18 cellular contexts compared by ENCODE assay signal in the genomic region with DNA sequence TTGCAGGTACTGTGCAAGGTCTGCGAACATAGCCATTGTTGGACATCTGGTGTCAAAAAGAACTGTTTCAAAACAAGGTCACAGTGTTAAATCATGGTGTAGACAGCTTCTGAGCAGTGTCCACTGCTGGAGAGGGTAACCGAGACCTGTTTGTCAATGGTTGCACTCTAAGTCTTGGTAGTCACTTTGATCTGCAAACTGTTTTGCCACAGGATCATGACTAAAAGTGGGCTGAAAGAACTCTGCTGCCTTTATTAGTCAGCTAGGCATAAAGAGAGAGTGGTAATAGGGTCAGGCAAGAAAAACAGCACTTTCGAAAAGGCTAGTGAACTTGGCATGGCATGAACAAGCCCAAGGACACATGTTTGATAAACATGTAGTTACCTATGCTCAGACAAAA.
DNase-seq lines count a peak whose midpoint lies in the region; ATAC-seq and TF ChIP-seq lines count a peak whose summit lies in the region.
"Had no signal": no experiment of that assay in that cellular context is flagged by ENCODE, and none has a peak within 500 bp of the region (broad histone marks: within the 10 kb centered on the region; RNA-seq: fewer than 3 reads in every experiment).

No MANE protein-coding gene starts in this region.

- H2AFZ ChIP-seq in ACC112 (ENCODE audit: low read length, unreplicated experiment), result peak overlapping the region; percentile 78

- H3K27ac ChIP-seq in ACC112 (ENCODE audit: low read depth, low read length) (peak overlapping the region; percentile 89), mesodermal cell (ENCODE audit: low read depth, low read length, severe bottlenecking) (peak overlapping the region; percentile 43)
- H3K27ac ChIP-seq: A549, ovary, upper lobe of left lung had no signal

- H3K4me1 Mint-ChIP-seq in MCF 10A (ENCODE audit: insufficient read depth, unreplicated experiment), result no peaks in the 10 kb centered on the region
- H3K4me1 Mint-ChIP-seq: activated naive CD8-positive, alpha-beta T cell treated with anti-CD3 and anti-CD28 coated beads, Interleukin-2, amount 10 ng/mL, durations not matched to agents 7 days and 5 days had no signal

- DNase-seq in HCEC 1CT (peak; percentile 49), amniotic epithelial cell (ENCODE audit: low read depth) (peak; percentile 29), amniotic stem cell (lab: John Stamatoyannopoulos, UW) (no peak), MCF 10A (ENCODE audit: unreplicated experiment) (no peak)
- DNase-seq: activated CD4-positive, alpha-beta T cell treated with anti-CD3 and anti-CD28 coated beads, Interleukin-2, amount 50 U/mL, for 48 hours; activated naive CD8-positive, alpha-beta T cell treated with anti-CD3 and anti-CD28 coated beads, Interleukin-2, amount 10 ng/mL, durations not matched to agents 7 days and 5 days; activated T-cell treated with anti-CD3 and anti-CD28 coated beads, Interleukin-2, amount 50 U/mL, for 24 hours; kidney; NCI-H2081; ovary; stimulated activated naive CD4-positive, alpha-beta T cell; upper lobe of left lung had no signal

- no peaks in the 10 kb centered on the region for H3K79me2 ChIP-seq in ACC112 (ENCODE audit: control insufficient read depth, insufficient read depth, low read length, unreplicated experiment)

- H3K36me3 ChIP-seq in ACC112 (ENCODE audit: insufficient read depth, low read length) (no peaks in the 10 kb centered on the region), mesodermal cell (ENCODE audit: control insufficient read depth, insufficient read depth, low read length) (no peaks in the 10 kb centered on the region)
- H3K36me3 ChIP-seq: MG63, ovary, upper lobe of left lung had no signal

- H3K4me3 ChIP-seq in ACC112 (ENCODE audit: low read depth, low read length) (peak overlapping the region; percentile 60), mesodermal cell (ENCODE audit: extremely low read depth, insufficient read depth, low read length, poor library complexity, severe bottlenecking) (no peak overlapping the region)
- H3K4me3 ChIP-seq: A549, MG63, ovary, upper lobe of left lung had no signal

- no TSS peak for BruUV-seq in MCF 10A (replicated peaks; lab: Mats Ljungman, UMichigan)

- peaks cover 35% of the 10 kb centered on the region for H3K4me1 ChIP-seq in ACC112 (ENCODE audit: control insufficient read depth, insufficient read depth, low read length, unreplicated experiment)
- peaks cover 14% of the 10 kb centered on the region for H3K4me1 ChIP-seq in mesodermal cell (ENCODE audit: control insufficient read depth, insufficient read depth, low read length, poor library complexity, severe bottlenecking)
- H3K4me1 ChIP-seq: A549, upper lobe of left lung had no signal

- WGBS in mesodermal cell (ENCODE audit: insufficient coverage in 2 of 2), 2 experiments, result 96 to 100% methylated on average over 3 of the region's 3 CpGs

- no peaks in the 10 kb centered on the region for H3K9me3 ChIP-seq in mesodermal cell (ENCODE audit: control insufficient read depth, low read length)
- H3K9me3 ChIP-seq: A549, MG63, ovary, upper lobe of left lung had no signal

- no peaks in the 10 kb centered on the region for H3K9me3 Mint-ChIP-seq in MCF 10A (ENCODE audit: unreplicated experiment)
- H3K9me3 Mint-ChIP-seq: activated naive CD8-positive, alpha-beta T cell treated with anti-CD3 and anti-CD28 coated beads, Interleukin-2, amount 10 ng/mL, durations not matched to agents 7 days and 5 days; activated T-cell treated with anti-CD3 and anti-CD28 coated beads, Interleukin-2, amount 50 U/mL, for 24 hours had no signal

- H3K27me3 ChIP-seq in ACC112 (ENCODE audit: insufficient read depth, low read length), result no peaks in the 10 kb centered on the region
- H3K27me3 ChIP-seq: MG63, ovary, upper lobe of left lung had no signal

- no peak overlapping the region for H3K4me3 Mint-ChIP-seq in MCF 10A (ENCODE audit: unreplicated experiment)
- H3K4me3 Mint-ChIP-seq: activated naive CD8-positive, alpha-beta T cell treated with anti-CD3 and anti-CD28 coated beads, Interleukin-2, amount 10 ng/mL, durations not matched to agents 7 days and 5 days; activated T-cell treated with anti-CD3 and anti-CD28 coated beads, Interleukin-2, amount 50 U/mL, for 24 hours had no signal

- no peak overlapping the region for H3K27ac Mint-ChIP-seq in MCF 10A (ENCODE audit: low read depth, unreplicated experiment)
- H3K27ac Mint-ChIP-seq: activated naive CD8-positive, alpha-beta T cell treated with anti-CD3 and anti-CD28 coated beads, Interleukin-2, amount 10 ng/mL, durations not matched to agents 7 days and 5 days; activated T-cell treated with anti-CD3 and anti-CD28 coated beads, Interleukin-2, amount 50 U/mL, for 24 hours had no signal

- ATAC-seq in HG02678 (IDR thresholded peaks at IDR 0.05; ENCODE audit: unreplicated experiment) (no peak), GM19455 (IDR thresholded peaks at IDR 0.05; ENCODE audit: unreplicated experiment) (no peak)
- ATAC-seq: A549 had no signal

- POLR2A ChIA-PET in MCF 10A (lab: Yijun Ruan, JAX), result interaction anchor here (0.9 kb wide), 1 partner anchor 52 kb away, joined by 3 read pairs; no protein-coding TSS in a partner anchor

- TF ChIP-seq CTCF in MCF 10A (IDR thresholded peaks at IDR 0.05; ENCODE audit: unreplicated experiment), result no peak

- intact Hi-C loops in MCF 10A (cut with micrococcal nuclease), result no loop called here

- no peaks in the 10 kb centered on the region for H3K27me3 Mint-ChIP-seq in MCF 10A (ENCODE audit: insufficient read depth, unreplicated experiment)
- H3K27me3 Mint-ChIP-seq: activated naive CD8-positive, alpha-beta T cell treated with anti-CD3 and anti-CD28 coated beads, Interleukin-2, amount 10 ng/mL, durations not matched to agents 7 days and 5 days had no signal

- H3K36me3 Mint-ChIP-seq in MCF 10A (ENCODE audit: insufficient read depth, unreplicated experiment), result no peaks in the 10 kb centered on the region
- H3K36me3 Mint-ChIP-seq: activated naive CD8-positive, alpha-beta T cell treated with anti-CD3 and anti-CD28 coated beads, Interleukin-2, amount 10 ng/mL, durations not matched to agents 7 days and 5 days had no signal

- CTCF ChIA-PET in MCF 10A (lab: Yijun Ruan, JAX), result interaction anchor here (0.6 kb wide), 1 partner anchor 556 kb away, joined by 6 read pairs; no protein-coding TSS in a partner anchor

Comparison
In these comparisons a context has a peak if more than half of its experiments do, and no peak if none do; other contexts are left out.
1. DNase-seq: peak in HCEC 1CT (single experiment) and amniotic epithelial cell (single experiment); none in amniotic stem cell (single experiment) and MCF 10A (single experiment).